31 cellular contexts compared by ENCODE assay signal in genomic region chr14:70648374-70648773, GRCh38. TPM values are rescaled to one million over a fixed set of nuclear protein-coding genes. Genes with fewer than 3 reads are reported as not detected.
DNase-seq lines count a peak whose midpoint lies in the region; ATAC-seq and TF ChIP-seq lines count a peak whose summit lies in the region.
"Had no signal": no experiment of that assay in that cellular context is flagged by ENCODE, and none has a peak within 500 bp of the region (broad histone marks: within the 10 kb centered on the region; RNA-seq: fewer than 3 reads in every experiment).

No MANE protein-coding gene starts in this region.

- H3K27ac ChIP-seq in right atrium auricular region (no peak overlapping the region), iPS-20b (ENCODE audit: low read length) (peak overlapping the region; percentile 29), Karpas-422 (ENCODE audit: low read length) (no peak overlapping the region)
- H3K27ac ChIP-seq: cardiac muscle cell, hepatocyte, tibial nerve, VCaP had no signal

- H2AFZ ChIP-seq in Karpas-422 (ENCODE audit: low read length): no peak overlapping the region
- H2AFZ ChIP-seq: hepatocyte had no signal

- no peaks in the 10 kb centered on the region for H3K79me2 ChIP-seq in Karpas-422 (ENCODE audit: low read length)

- DNase-seq in Right ventricle myocardium superior: no peak
- no peak for DNase-seq in right atrium auricular region (ENCODE audit: low spot score)
- DNase-seq in activated B cell treated with CpG ODN at 0.5 μM for 24 hours: no peak
- DNase-seq in Karpas-422: no peak
- DNase-seq: activated CD4-positive, alpha-beta T cell treated with anti-CD3 and anti-CD28 coated beads, Interleukin-2, amount 50 U/mL, for 1 hour; activated naive CD4-positive, alpha-beta T cell treated with anti-CD3 and anti-CD28 coated beads, Interleukin-2, amount 50 U/mL, for 16 hours; activated T-cell treated with anti-CD3 and anti-CD28 coated beads, Interleukin-2, amount 50 U/mL, for 72 hours; anterior cingulate cortex; Calu3; DND-41; endodermal cell; foreskin melanocyte; immature natural killer cell; KG1; MV-4-11; naive B cell; NCI-H187; NCI-H2171; NCI-H510A; PC-3; SHP77; T-helper 9 cell had no signal

- H3K4me3 ChIP-seq in right atrium auricular region: no peak overlapping the region
- H3K4me3 ChIP-seq in iPS-20b (ENCODE audit: low read length): no peak overlapping the region
- no peak overlapping the region for H3K4me3 ChIP-seq in Karpas-422 (ENCODE audit: low read length)
- H3K4me3 ChIP-seq: cardiac muscle cell, hepatocyte, tibial nerve had no signal

- no peak overlapping the region for H3K4me3 Mint-ChIP-seq in activated B cell treated with CpG ODN at 0.5 μM for 24 hours
- H3K4me3 Mint-ChIP-seq: activated T-cell treated with anti-CD3 and anti-CD28 coated beads, Interleukin-2, amount 50 U/mL, for 72 hours; endodermal cell; immature natural killer cell had no signal

- no peak overlapping the region for H3K4me2 ChIP-seq in Karpas-422 (ENCODE audit: low read depth, low read length, poor library complexity, severe bottlenecking)
- H3K4me2 ChIP-seq: hepatocyte had no signal

- H4K20me1 ChIP-seq in Karpas-422 (ENCODE audit: insufficient read depth, low read depth, low read length): no peaks in the 10 kb centered on the region

- CTCF ChIA-PET in activated B cell treated with CpG ODN at 0.5 μM for 24 hours (lab: Charles Lee): interaction anchor here (1.0 to 1.8 kb wide), 3 partner anchors 11 to 169 kb away, joined by 3 to 5 read pairs (median 3); no protein-coding TSS in a partner anchor

- no peaks in the 10 kb centered on the region for H3K9me3 ChIP-seq in right atrium auricular region
- no peaks in the 10 kb centered on the region for H3K9me3 ChIP-seq in iPS-20b (ENCODE audit: insufficient read depth, low read depth, low read length)
- H3K9me3 ChIP-seq in Karpas-422 (ENCODE audit: low read length): no peaks in the 10 kb centered on the region
- H3K9me3 ChIP-seq: tibial nerve had no signal

- peak overlapping the region; percentile 27 for H3K27ac Mint-ChIP-seq in activated B cell treated with CpG ODN at 0.5 μM for 24 hours
- H3K27ac Mint-ChIP-seq: endodermal cell, immature natural killer cell had no signal

- H3K4me1 ChIP-seq in right atrium auricular region: peaks cover 0 to 2% of the 10 kb centered on the region in 2 donors
- H3K4me1 ChIP-seq in iPS-20b (ENCODE audit: insufficient read depth, low read length): peaks cover 68% of the 10 kb centered on the region
- H3K4me1 ChIP-seq in Karpas-422 (ENCODE audit: low read length): peaks cover 5% of the 10 kb centered on the region
- H3K4me1 ChIP-seq: tibial nerve had no signal

- peaks cover 78% of the 10 kb centered on the region for H3K4me1 Mint-ChIP-seq in activated B cell treated with CpG ODN at 0.5 μM for 24 hours

- H3K27me3 Mint-ChIP-seq in activated B cell treated with CpG ODN at 0.5 μM for 24 hours: no peaks in the 10 kb centered on the region
- H3K27me3 Mint-ChIP-seq: naive B cell had no signal

- ATAC-seq in Right ventricle myocardium superior (ENCODE audit: poor library complexity): peak; percentile 75
- ATAC-seq in activated B cell treated with CpG ODN at 0.5 μM for 24 hours (ENCODE audit: low read depth): no peak
- no peak for ATAC-seq in HG02885 (IDR thresholded peaks at IDR 0.05; ENCODE audit: poor library complexity, unreplicated experiment)
- ATAC-seq in HG03442 (IDR thresholded peaks at IDR 0.05; ENCODE audit: unreplicated experiment): no peak
- ATAC-seq in GM21526 (IDR thresholded peaks at IDR 0.05; ENCODE audit: low FRiP score, unreplicated experiment): no peak
- ATAC-seq: activated T-cell treated with anti-CD3 and anti-CD28 coated beads, Interleukin-2, amount 50 U/mL, for 72 hours; esophagus mucosa; PC-3 had no signal

- H3K9me2 ChIP-seq in Karpas-422 (replicated peaks; ENCODE audit: insufficient read depth, low read length): no peaks in the 10 kb centered on the region

- H3K36me3 Mint-ChIP-seq in activated B cell treated with CpG ODN at 0.5 μM for 24 hours (ENCODE audit: low read depth): peaks cover 42% of the 10 kb centered on the region
- H3K36me3 Mint-ChIP-seq: immature natural killer cell had no signal

- no peaks in the 10 kb centered on the region for H3K36me3 ChIP-seq in right atrium auricular region
- H3K36me3 ChIP-seq in iPS-20b (ENCODE audit: insufficient read depth, low read depth, low read length): peaks cover 36% of the 10 kb centered on the region; the same call in 1 of the 2 replicates
- H3K36me3 ChIP-seq in Karpas-422 (ENCODE audit: insufficient read depth, low read length): no peaks in the 10 kb centered on the region
- H3K36me3 ChIP-seq: cardiac muscle cell, tibial nerve had no signal

- H3K9ac ChIP-seq in iPS-20b (ENCODE audit: low read depth, low read length): no peak overlapping the region
- no peak overlapping the region for H3K9ac ChIP-seq in Karpas-422 (ENCODE audit: low read length)

- POLR2A ChIA-PET in activated B cell treated with CpG ODN at 0.5 μM for 24 hours (lab: Charles Lee): interaction anchor here (0.6 to 1.0 kb wide), 2 partner anchors 19 to 48 kb away, joined by 3 to 7 read pairs; partner anchors contain the start of gene MED6

- intact Hi-C loops in Right ventricle myocardium superior (cut with DNase I) (loop anchor here (10.0 kb wide), 1 partner anchor 56 kb away; no protein-coding TSS in a partner anchor), activated B cell treated with CpG ODN at 0.5 μM for 24 hours (cut with micrococcal nuclease) (no loop called here)

- TF ChIP-seq CTCF in right atrium auricular region (IDR thresholded peaks at IDR 0.05) (no peak), activated B cell treated with CpG ODN at 0.5 μM for 24 hours (IDR thresholded peaks at IDR 0.05) (no peak)

- no peaks in the 10 kb centered on the region for H3K9me3 Mint-ChIP-seq in activated B cell treated with CpG ODN at 0.5 μM for 24 hours
- H3K9me3 Mint-ChIP-seq: activated T-cell treated with anti-CD3 and anti-CD28 coated beads, Interleukin-2, amount 50 U/mL, for 72 hours; endodermal cell; immature natural killer cell had no signal

- H3K27me3 ChIP-seq in right atrium auricular region (no peaks in the 10 kb centered on the region), iPS-20b (ENCODE audit: insufficient read depth, low read length) (no peaks in the 10 kb centered on the region), Karpas-422 (ENCODE audit: low read length) (no peaks in the 10 kb centered on the region)

RNA-seq across cellular contexts. Expression of gene TTC9, which starts 6.7 kb away (rescaled TPM):
- total RNA-seq in Right ventricle myocardium superior (0.91 TPM), right atrium auricular region (1 to 10 TPM; 2.2 to 5.3 TPM), activated B cell treated with CpG ODN at 0.5 μM for 24 hours (11.1 and 12.4 TPM in 2 replicates)
- 6.1 and 7.9 TPM in 2 replicates for total RNA-seq in Karpas-422 (2014; rRNA removed; shearing (Covaris generic); ENCODE audit: low replicate concordance)

RNA-seq across cellular contexts. Expression of gene MED6, which starts 47.9 kb away (rescaled TPM):
- total RNA-seq in Right ventricle myocardium superior (17.7 TPM), right atrium auricular region (10 to 100 TPM; 12.1 to 17.9 TPM), activated B cell treated with CpG ODN at 0.5 μM for 24 hours (50.5 and 57.0 TPM in 2 replicates)
- total RNA-seq in Karpas-422 (2014; rRNA removed; shearing (Covaris generic); ENCODE audit: low replicate concordance): 43.2 and 49.9 TPM in 2 replicates
